Comparison of ENCODE assay signal across 9 cellular contexts in the genomic region with DNA sequence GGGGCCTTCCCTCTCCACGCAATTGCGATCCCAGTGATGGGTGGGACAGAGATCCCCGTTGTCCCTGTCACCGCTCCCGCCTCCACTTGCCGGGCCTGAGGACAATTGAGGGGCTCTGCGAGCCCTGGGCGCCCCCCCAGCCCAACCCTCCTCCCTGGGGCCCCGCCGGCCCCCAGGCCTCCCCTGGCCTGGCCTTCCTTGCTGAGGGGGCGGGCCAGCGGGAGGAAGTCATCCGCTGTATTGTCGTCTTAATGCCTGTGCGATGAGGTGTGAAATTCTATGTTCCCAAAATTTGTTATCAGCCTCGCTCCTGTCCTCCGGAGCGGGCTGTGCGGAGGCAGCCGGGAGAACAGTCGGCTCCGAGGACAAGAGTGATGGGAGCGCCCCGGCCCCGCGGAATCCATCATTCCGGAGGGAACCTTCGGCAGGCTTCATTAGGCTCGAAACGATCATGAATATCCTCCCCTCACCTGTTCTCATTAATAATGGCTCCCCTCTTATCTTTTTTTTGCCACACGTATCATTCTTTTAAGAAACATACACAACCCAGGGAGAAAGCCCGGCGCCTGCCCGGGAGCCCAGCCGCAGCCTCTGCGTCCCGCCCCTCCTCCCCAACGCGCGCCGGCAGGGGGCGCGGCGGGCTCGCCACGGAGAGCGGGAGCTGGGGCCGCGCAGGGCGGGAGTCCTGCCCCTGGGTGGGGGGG. TPM values are rescaled to one million over a fixed set of nuclear protein-coding genes. Genes with fewer than 3 reads are reported as not detected.
A peak's percentile ranks its signal among the peaks of the same experiment; 100 is the strongest.
DNase-seq lines count a peak whose midpoint lies in the region; ATAC-seq, FAIRE-seq and TF ChIP-seq lines count a peak whose summit lies in the region.
"Had no signal": no experiment of that assay in that cellular context is flagged by ENCODE, and none has a peak within 500 bp of the region (broad histone marks: within the 10 kb centered on the region; RNA-seq: fewer than 3 reads in every experiment).

No MANE protein-coding gene starts in this region.

- H3K27me3 ChIP-seq in gastroesophageal sphincter, result peaks cover 64% of the 10 kb centered on the region

- peaks cover 9% of the 10 kb centered on the region for H3K27me3 Mint-ChIP-seq in activated T-helper 2 cell treated with anti-CD3 and anti-CD28 coated beads, Interferon-gamma antibody, Interleukin-2, Interleukin-4, amounts not matched to agents 10 μg/mL and 5 μg/mL and 100 μg/mL, durations not matched to agents 14 hours and 24 hours and 36 hours (ENCODE audit: low read depth)

- no peak overlapping the region for H3K27ac Mint-ChIP-seq in activated T-helper 2 cell treated with anti-CD3 and anti-CD28 coated beads, Interferon-gamma antibody, Interleukin-2, Interleukin-4, amounts not matched to agents 10 μg/mL and 5 μg/mL and 100 μg/mL, durations not matched to agents 14 hours and 24 hours and 36 hours

- no peaks in the 10 kb centered on the region for H3K9me3 Mint-ChIP-seq in activated T-helper 2 cell treated with anti-CD3 and anti-CD28 coated beads, Interferon-gamma antibody, Interleukin-2, Interleukin-4, amounts not matched to agents 10 μg/mL and 5 μg/mL and 100 μg/mL, durations not matched to agents 14 hours and 24 hours and 36 hours

- no peak for TF ChIP-seq EP300 in gastroesophageal sphincter (IDR thresholded peaks at IDR 0.05)

- DNase-seq in ELF-1 (ENCODE audit: low read depth, low spot score) (peak; percentile 55), T-helper 9 cell (peak; percentile 10), retina (peak; percentile 85), SIG-M5 treated with dmso at 0.1 percent for 504 hours (lab: John Stamatoyannopoulos, UW; ENCODE audit: unreplicated experiment) (no peak), H54 (ENCODE audit: insufficient read length, low spot score) (no peak), COLO829 (ENCODE audit: low spot score) (no peak)
- DNase-seq in activated T-helper 2 cell treated with anti-CD3 and anti-CD28 coated beads, Interferon-gamma antibody, Interleukin-2, Interleukin-4, amounts not matched to agents 10 μg/mL and 5 μg/mL and 100 μg/mL, durations not matched to agents 14 hours and 24 hours and 36 hours (ENCODE audit: low spot score), result no peak
- DNase-seq: NCI-H774 had no signal

- H3K27ac ChIP-seq in gastroesophageal sphincter, result peak overlapping the region in 2 of 4 donors; percentile 45 to 50

- no peak for FAIRE-seq in H54 (lab: Jason Lieb, UNC)

- no peaks in the 10 kb centered on the region for H3K36me3 Mint-ChIP-seq in activated T-helper 2 cell treated with anti-CD3 and anti-CD28 coated beads, Interferon-gamma antibody, Interleukin-2, Interleukin-4, amounts not matched to agents 10 μg/mL and 5 μg/mL and 100 μg/mL, durations not matched to agents 14 hours and 24 hours and 36 hours (ENCODE audit: low read depth)

- H3K4me3 ChIP-seq in gastroesophageal sphincter, result peak overlapping the region in 1 of 2 donors; percentile 36

- ATAC-seq in gastroesophageal sphincter, result peak; percentile 1

- WGBS in gastroesophageal sphincter (ENCODE audit: low coverage in 1 of 2), 2 donors, result 9% methylated on average over 15 of the region's 50 CpGs; no CpG with 5 or more reads in 1 of the 2 donors

- peak in 3 of 4 experiments; percentile 46 to 85 (median 79) for TF ChIP-seq CTCF in gastroesophageal sphincter (IDR thresholded peaks at IDR 0.05)

- no peak overlapping the region for H3K4me3 Mint-ChIP-seq in activated T-helper 2 cell treated with anti-CD3 and anti-CD28 coated beads, Interferon-gamma antibody, Interleukin-2, Interleukin-4, amounts not matched to agents 10 μg/mL and 5 μg/mL and 100 μg/mL, durations not matched to agents 14 hours and 24 hours and 36 hours (ENCODE audit: low read depth)

- H3K4me1 Mint-ChIP-seq in activated T-helper 2 cell treated with anti-CD3 and anti-CD28 coated beads, Interferon-gamma antibody, Interleukin-2, Interleukin-4, amounts not matched to agents 10 μg/mL and 5 μg/mL and 100 μg/mL, durations not matched to agents 14 hours and 24 hours and 36 hours (ENCODE audit: low read depth), result no peaks in the 10 kb centered on the region

- TF ChIP-seq POLR2A in gastroesophageal sphincter (IDR thresholded peaks at IDR 0.05) (no peak), H54 (IDR thresholded peaks at IDR 0.05; ENCODE audit: low read depth, low read length) (no peak)

- no peaks in the 10 kb centered on the region for H3K36me3 ChIP-seq in gastroesophageal sphincter

- peaks cover 0 to 15% (median 7%) of the 10 kb centered on the region in 3 donors for H3K4me1 ChIP-seq in gastroesophageal sphincter

- no peaks in the 10 kb centered on the region for H3K9me3 ChIP-seq in gastroesophageal sphincter

- intact Hi-C loops in activated T-helper 2 cell treated with anti-CD3 and anti-CD28 coated beads, Interferon-gamma antibody, Interleukin-2, Interleukin-4, amounts not matched to agents 10 μg/mL and 5 μg/mL and 100 μg/mL, durations not matched to agents 14 hours and 24 hours and 36 hours (cut with micrococcal nuclease), result no loop called here

RNA-seq across cellular contexts. Expression of a gene that starts 17.3 kb away (rescaled TPM):
- total RNA-seq in gastroesophageal sphincter, result not detected
- total RNA-seq in activated T-helper 2 cell treated with anti-CD3 and anti-CD28 coated beads, Interferon-gamma antibody, Interleukin-2, Interleukin-4, amounts not matched to agents 10 μg/mL and 5 μg/mL and 100 μg/mL, durations not matched to agents 14 hours and 24 hours and 36 hours, result not detected in 2 replicates

Comparison
In these comparisons a context has a peak if more than half of its experiments do, and no peak if none do; other contexts are left out.
1. DNase-seq: peak in ELF-1 (single experiment), T-helper 9 cell (single experiment) and retina (single experiment); none in activated T-helper 2 cell treated with anti-CD3 and anti-CD28 coated beads, Interferon-gamma antibody, Interleukin-2, Interleukin-4, amounts not matched to agents 10 μg/mL and 5 μg/mL and 100 μg/mL, durations not matched to agents 14 hours and 24 hours and 36 hours (single experiment), SIG-M5 treated with dmso at 0.1 percent for 504 hours (single experiment), H54 (single experiment) and COLO829 (single experiment).